11 cellular contexts compared by ENCODE assay signal in genomic region chr11:102171101-102171500, GRCh38.
DNase-seq lines count a peak whose midpoint lies in the region; ATAC-seq and TF ChIP-seq lines count a peak whose summit lies in the region.
"Had no signal": no experiment of that assay in that cellular context is flagged by ENCODE, and none has a peak within 500 bp of the region (broad histone marks: within the 10 kb centered on the region; RNA-seq: fewer than 3 reads in every experiment).

No MANE protein-coding gene starts in this region.

- H3K27ac ChIP-seq in IMR-90 (ENCODE audit: insufficient read depth, low read length) (peak overlapping the region; percentile 97), tibial artery (peak overlapping the region; percentile 77 to 87)

- peak overlapping the region; percentile 72; the same call in 1 of the 2 replicates for H3K4ac ChIP-seq in IMR-90 (ENCODE audit: low read depth, low read length)

- H4K91ac ChIP-seq in IMR-90 (ENCODE audit: insufficient read depth, low read depth, low read length), result no peak overlapping the region

- no peak overlapping the region for H2BK20ac ChIP-seq in IMR-90 (ENCODE audit: low read depth, low read length)

- H3K4me3 ChIP-seq in IMR-90 (ENCODE audit: insufficient read depth, low read depth, low read length) (no peak overlapping the region), tibial artery (peak overlapping the region in 1 of 2 donors; percentile 4)
- H3K4me3 ChIP-seq: ovary had no signal

- ATAC-seq in IMR-90 (ENCODE audit: low read depth), result peak; percentile 65
- ATAC-seq in GM19467 (IDR thresholded peaks at IDR 0.05; ENCODE audit: unreplicated experiment), result no peak
- ATAC-seq: activated T-cell treated with anti-CD3 and anti-CD28 coated beads, Interleukin-2, amount 50 U/mL, for 72 hours had no signal

- H2BK5ac ChIP-seq in IMR-90 (ENCODE audit: low read depth, low read length, poor library complexity, severe bottlenecking), result peak overlapping the region; percentile 99

- H2AK5ac ChIP-seq in IMR-90 (ENCODE audit: low read depth, low read length), result no peak overlapping the region

- peaks cover 15% of the 10 kb centered on the region for H3K9me1 ChIP-seq in IMR-90 (ENCODE audit: insufficient read depth, low read length)

- H3K4me1 ChIP-seq in IMR-90 (ENCODE audit: control insufficient read depth, insufficient read depth, low read length) (peaks cover 18% of the 10 kb centered on the region), tibial artery (peaks cover 0 to 71% (median 32%) of the 10 kb centered on the region in 4 donors)

- no peak overlapping the region for H2AFZ ChIP-seq in IMR-90 (replicated peaks; ENCODE audit: low read length, poor library complexity)

- H4K20me1 ChIP-seq in IMR-90 (ENCODE audit: insufficient read depth, low read length), result peaks cover 5% of the 10 kb centered on the region; the same call in 1 of the 2 replicates

- H4K8ac ChIP-seq in IMR-90 (ENCODE audit: low read depth in 2 of 2, low read length in 2 of 2), result peak overlapping the region; percentile 84; a peak in 2 of 4 replicates

- in situ Hi-C loops in IMR-90 (cut with MboI; ENCODE audit: low sequenced_read_pairs), result no loop called here

- TF ChIP-seq CTCF in IMR-90 (conservative IDR thresholded peaks at IDR 0.05; ENCODE audit: low read depth, low read length) (no peak), tibial artery (IDR thresholded peaks at IDR 0.05) (no peak)

- H3K56ac ChIP-seq in IMR-90 (ENCODE audit: extremely low read depth, insufficient read depth, low read length), result peak overlapping the region; percentile 91; the same call in 1 of the 2 replicates

- dilution Hi-C loops in IMR-90 (cut with HindIII; ENCODE audit: low sequenced_read_pairs, unreplicated experiment), result no loop called here

- no TSS peak for BruUV-seq in IMR-90 (replicated peaks; lab: Mats Ljungman, UMichigan)

- peaks cover 20 to 56% of the 10 kb centered on the region in 2 experiments for H3K79me1 ChIP-seq in IMR-90 (ENCODE audit: low read depth in 1 of 2, low read length in 2 of 2)

- peak overlapping the region; percentile 81; the same call in 1 of the 2 replicates for H3K14ac ChIP-seq in IMR-90 (replicated peaks; ENCODE audit: low read depth, low read length)

- DNase-seq in IMR-90 (peak; percentile 85), dedifferentiated amniotic fluid mesenchymal stem cell (ENCODE audit: extremely low spot score) (peak; percentile 58), kidney tubule cell (ENCODE audit: low spot score) (peak; percentile 22), tibial artery (no peak), SKM-1 (lab: John Stamatoyannopoulos, UW; ENCODE audit: unreplicated experiment) (no peak), NCI-H187 (lab: John Stamatoyannopoulos, UW) (no peak), NCI-H1417 (lab: John Stamatoyannopoulos, UW) (no peak)
- DNase-seq: activated T-cell treated with anti-CD3 and anti-CD28 coated beads, Interleukin-2, amount 50 U/mL, for 72 hours; DMS153; ovary had no signal

- H3K23ac ChIP-seq in IMR-90 (ENCODE audit: low read depth, low read length), result peak overlapping the region; percentile 81; the same call in 1 of the 2 replicates

- H2BK15ac ChIP-seq in IMR-90 (ENCODE audit: low read depth, low read length), result no peak overlapping the region

- POLR2A ChIA-PET in IMR-90 (lab: Charles Lee; ENCODE audit: unreplicated experiment), result interaction anchor here (0.6 to 0.7 kb wide), 2 partner anchors 12 to 15 kb away, joined by 3 to 6 read pairs; no protein-coding TSS in a partner anchor

- H3K9ac ChIP-seq in IMR-90 (ENCODE audit: low read depth, low read length), result peak overlapping the region; percentile 67; the same call in 1 of the 2 replicates

- peak overlapping the region; percentile 53; the same call in 1 of the 2 replicates for H3K4me2 ChIP-seq in IMR-90 (ENCODE audit: low read depth, low read length)

- no peak for TF ChIP-seq RAD21 in IMR-90 (IDR thresholded peaks at IDR 0.05; ENCODE audit: low read length)

- TF ChIP-seq POLR2A in IMR-90 (IDR thresholded peaks at IDR 0.05; ENCODE audit: low read depth, low read length), result no peak

- H2BK120ac ChIP-seq in IMR-90 (ENCODE audit: low read depth, low read length), result peak overlapping the region; percentile 89; the same call in 1 of the 2 replicates

- intact Hi-C loops in IMR-90 (cut with micrococcal nuclease) (loop anchor here (5.0 kb wide), 1 partner anchor 59 kb away; the partner anchor contains the start of gene YAP1), tibial artery (cut with DNase I; ENCODE audit: low total_unique reads) (loop anchor here (10.0 kb wide), 1 partner anchor 56 kb away; the partner anchor contains the start of gene YAP1)

- peaks cover 5% of the 10 kb centered on the region for H3K36me3 ChIP-seq in IMR-90 (ENCODE audit: control insufficient read depth, insufficient read depth, low read length)
- H3K36me3 ChIP-seq in tibial artery, result peaks cover 6 to 15% (median 6%) of the 10 kb centered on the region in 3 donors
- H3K36me3 ChIP-seq: ovary had no signal

- CTCF ChIA-PET in IMR-90 (lab: Yijun Ruan, JAX), result interaction anchor here (1.1 kb wide), 1 partner anchor 29 kb away, joined by 5 read pairs; no protein-coding TSS in a partner anchor

- no peaks in the 10 kb centered on the region for H3K27me3 ChIP-seq in IMR-90 (ENCODE audit: control insufficient read depth, insufficient read depth, low read length)
- no peaks in the 10 kb centered on the region for H3K27me3 ChIP-seq in tibial artery
- H3K27me3 ChIP-seq: ovary had no signal

- peak overlapping the region; percentile 88; the same call in 1 of the 2 replicates for H3K18ac ChIP-seq in IMR-90 (ENCODE audit: low read depth, low read length)

- 0 out of 2 replicates have a peak overlapping the region, but pooled peaks have one; percentile 80 for H4K5ac ChIP-seq in IMR-90 (ENCODE audit: low read depth, low read length)

- no peak overlapping the region for H2AK9ac ChIP-seq in IMR-90 (replicated peaks; ENCODE audit: low read depth, low read length, poor library complexity)

- H3K9me3 ChIP-seq in IMR-90 (ENCODE audit: control insufficient read depth, insufficient read depth, low read length) (no peaks in the 10 kb centered on the region), tibial artery (no peaks in the 10 kb centered on the region)
- H3K9me3 ChIP-seq: ovary had no signal

TF ChIP-seq in IMR-90, 13 proteins besides CTCF, POLR2A, EP300 and RAD21:
- TF ChIP-seq ELK1 (IDR thresholded peaks at IDR 0.05; ENCODE audit: borderline replicate concordance, low read depth, low read length) (no peak), FOS (IDR thresholded peaks at IDR 0.05; ENCODE audit: low read depth, low read length) (peak; percentile 82), CEBPB (IDR thresholded peaks at IDR 0.05; ENCODE audit: low read depth, low read length) (peak; percentile 84), MXI1 (IDR thresholded peaks at IDR 0.05; ENCODE audit: borderline replicate concordance, low read depth, low read length) (no peak), RCOR1 (IDR thresholded peaks at IDR 0.05; ENCODE audit: insufficient replicate concordance, low read length) (no peak), BHLHE40 (IDR thresholded peaks at IDR 0.05; ENCODE audit: low read depth, low read length) (no peak)

Comparison
In these comparisons a context has a peak if more than half of its experiments do, and no peak if none do; other contexts are left out.
1. DNase-seq: peak in IMR-90 (single experiment), dedifferentiated amniotic fluid mesenchymal stem cell (single experiment) and kidney tubule cell (single experiment); none in tibial artery (0 of 2), SKM-1 (single experiment), NCI-H187 (0 of 2) and NCI-H1417 (0 of 3).